ENCODE assay signal across 11 cellular contexts in the genomic region with DNA sequence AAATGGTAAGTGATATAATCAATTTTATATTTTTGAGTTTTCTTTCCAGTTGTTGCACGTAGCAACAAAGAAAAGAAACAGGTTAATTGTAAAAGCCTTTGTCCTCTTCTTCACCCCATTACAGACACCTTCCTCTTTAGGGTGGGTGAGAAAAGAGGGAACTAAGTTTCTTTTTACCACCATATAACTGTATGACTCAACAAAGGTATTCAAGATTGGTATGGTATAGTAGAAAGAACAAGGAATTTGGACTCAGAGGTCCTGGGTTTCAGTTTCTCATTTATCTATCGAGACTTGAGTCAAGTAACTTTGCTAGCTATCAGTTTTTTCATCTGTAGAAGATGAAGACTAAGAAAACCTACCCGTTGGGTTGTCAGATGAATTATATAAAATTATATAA. TPM values are rescaled to one million over a fixed set of nuclear protein-coding genes. Genes with fewer than 3 reads are reported as not detected.
A peak's percentile ranks its signal among the peaks of the same experiment; 100 is the strongest.
DNase-seq lines count a peak whose midpoint lies in the region; ATAC-seq and TF ChIP-seq lines count a peak whose summit lies in the region.
"Had no signal": no experiment of that assay in that cellular context is flagged by ENCODE, and none has a peak within 500 bp of the region (broad histone marks: within the 10 kb centered on the region; RNA-seq: fewer than 3 reads in every experiment).

No MANE protein-coding gene starts in this region.

- no peaks in the 10 kb centered on the region for H3K36me3 Mint-ChIP-seq in activated T-cell treated with anti-CD3 and anti-CD28 coated beads, Interleukin-2, amount 50 U/mL, for 72 hours (ENCODE audit: insufficient read depth in 2 of 2)
- no peaks in the 10 kb centered on the region for H3K36me3 Mint-ChIP-seq in stimulated activated memory B cell treated with anti-CD40 and anti-IgM and Interleukin-4, amounts not matched to agents 10 μg/mL and 1 μg/mL and 100 μg/mL, for 72 hours
- H3K36me3 Mint-ChIP-seq: naive B cell had no signal

- ATAC-seq in activated T-cell treated with anti-CD3 and anti-CD28 coated beads, Interleukin-2, amount 50 U/mL, for 72 hours (replicated peaks in 1 of 2) = peak; percentile 53 to 74
- ATAC-seq in HG02610 (IDR thresholded peaks at IDR 0.05; ENCODE audit: unreplicated experiment) (peak; percentile 67), HG03520 (IDR thresholded peaks at IDR 0.05; ENCODE audit: unreplicated experiment) (peak; percentile 78)
- ATAC-seq in stimulated activated memory B cell treated with anti-CD40 and anti-IgM and Interleukin-4, amounts not matched to agents 10 μg/mL and 1 μg/mL and 100 μg/mL, for 72 hours = peak; percentile 57

- no peak for TF ChIP-seq POLR2A in esophagus muscularis mucosa (IDR thresholded peaks at IDR 0.05; ENCODE audit: low read depth)

- no peak overlapping the region for H3K4me3 ChIP-seq in esophagus muscularis mucosa
- H3K4me3 ChIP-seq: HAP-1 had no signal

- peaks cover 0 to 36% (median 3%) of the 10 kb centered on the region in 4 donors for H3K27me3 ChIP-seq in esophagus muscularis mucosa

- peaks cover 17% of the 10 kb centered on the region for H3K4me1 Mint-ChIP-seq in activated T-cell treated with anti-CD3 and anti-CD28 coated beads, Interleukin-2, amount 50 U/mL, for 72 hours (ENCODE audit: low read depth)
- no peaks in the 10 kb centered on the region for H3K4me1 Mint-ChIP-seq in stimulated activated memory B cell treated with anti-CD40 and anti-IgM and Interleukin-4, amounts not matched to agents 10 μg/mL and 1 μg/mL and 100 μg/mL, for 72 hours
- H3K4me1 Mint-ChIP-seq: naive B cell had no signal

- H3K4me1 ChIP-seq in esophagus muscularis mucosa = peaks cover 2 to 4% (median 2%) of the 10 kb centered on the region in 4 donors

- no peaks in the 10 kb centered on the region for H3K9me3 ChIP-seq in esophagus muscularis mucosa
- H3K9me3 ChIP-seq: HAP-1 had no signal

- intact Hi-C loops in esophagus muscularis mucosa (cut with DNase I) = no loop called here

- TF ChIP-seq EP300 in esophagus muscularis mucosa (IDR thresholded peaks at IDR 0.05) = no peak

- peak overlapping the region in 1 of 2 donors; percentile 50 for H3K4me3 Mint-ChIP-seq in activated T-cell treated with anti-CD3 and anti-CD28 coated beads, Interleukin-2, amount 50 U/mL, for 72 hours
- H3K4me3 Mint-ChIP-seq in stimulated activated memory B cell treated with anti-CD40 and anti-IgM and Interleukin-4, amounts not matched to agents 10 μg/mL and 1 μg/mL and 100 μg/mL, for 72 hours = no peak overlapping the region

- no peak overlapping the region for H3K27ac ChIP-seq in esophagus muscularis mucosa (replicated peaks in 1 of 4)
- H3K27ac ChIP-seq: epithelial cell of prostate had no signal

- DNase-seq in activated T-cell treated with anti-CD3 and anti-CD28 coated beads, Interleukin-2, amount 50 U/mL, for 72 hours = no peak
- DNase-seq in activated T-cell treated with anti-CD3 and anti-CD28 coated beads, Interleukin-2, amount 50 U/mL, for 48 hours = no peak
- no peak for DNase-seq in effector CD4-positive, alpha-beta T cell
- no peak for DNase-seq in esophagus muscularis mucosa (ENCODE audit: extremely low spot score)
- no peak for DNase-seq in SK-N-DZ (ENCODE audit: low spot score)
- DNase-seq: naive B cell had no signal

- H3K36me3 ChIP-seq in esophagus muscularis mucosa = no peaks in the 10 kb centered on the region
- H3K36me3 ChIP-seq: HAP-1 had no signal

- H3K27ac Mint-ChIP-seq in activated T-cell treated with anti-CD3 and anti-CD28 coated beads, Interleukin-2, amount 50 U/mL, for 72 hours = peak overlapping the region; percentile 22
- no peak overlapping the region for H3K27ac Mint-ChIP-seq in stimulated activated memory B cell treated with anti-CD40 and anti-IgM and Interleukin-4, amounts not matched to agents 10 μg/mL and 1 μg/mL and 100 μg/mL, for 72 hours
- H3K27ac Mint-ChIP-seq: naive B cell had no signal

- H3K27me3 Mint-ChIP-seq in activated T-cell treated with anti-CD3 and anti-CD28 coated beads, Interleukin-2, amount 50 U/mL, for 72 hours (ENCODE audit: low read depth) = peaks cover 15% of the 10 kb centered on the region
- H3K27me3 Mint-ChIP-seq in stimulated activated memory B cell treated with anti-CD40 and anti-IgM and Interleukin-4, amounts not matched to agents 10 μg/mL and 1 μg/mL and 100 μg/mL, for 72 hours = peaks cover 21% of the 10 kb centered on the region

- TF ChIP-seq CTCF in esophagus muscularis mucosa (IDR thresholded peaks at IDR 0.05) = no peak

- no peaks in the 10 kb centered on the region for H3K9me3 Mint-ChIP-seq in activated T-cell treated with anti-CD3 and anti-CD28 coated beads, Interleukin-2, amount 50 U/mL, for 72 hours
- H3K9me3 Mint-ChIP-seq in stimulated activated memory B cell treated with anti-CD40 and anti-IgM and Interleukin-4, amounts not matched to agents 10 μg/mL and 1 μg/mL and 100 μg/mL, for 72 hours = no peaks in the 10 kb centered on the region
- H3K9me3 Mint-ChIP-seq: naive B cell had no signal

- WGBS in esophagus muscularis mucosa = 81% methylated on average over 3 of the region's 3 CpGs

RNA-seq across cellular contexts. Expression of gene LEMD3, which starts 5.6 kb away (rescaled TPM):
- 10 to 100 TPM; 20.2 to 27.3 TPM for total RNA-seq in activated T-cell treated with anti-CD3 and anti-CD28 coated beads, Interleukin-2, amount 50 U/mL, for 72 hours
- 10 to 100 TPM; 26.6 to 39.0 (median 29.3) TPM for total RNA-seq in esophagus muscularis mucosa
- polyA plus RNA-seq in SK-N-DZ (2014; cell fraction: cytosol; rRNA removed) = 26.9 and 31.6 TPM in 2 replicates
- 51.7 and 60.1 TPM in 2 replicates for polyA plus RNA-seq in SK-N-DZ (2014; cell fraction: nucleus; rRNA removed)

RNA-seq across cellular contexts. Expression of gene WIF1, which starts 42.6 kb away (rescaled TPM):
- total RNA-seq in activated T-cell treated with anti-CD3 and anti-CD28 coated beads, Interleukin-2, amount 50 U/mL, for 72 hours = under 1 TPM in 1 of 2 donors, not detected in 1; 0.22 TPM
- 1 to 10 TPM in 1 of 4 donors, under 1 TPM in 1, not detected in 2; 0.11 to 1.2 TPM for total RNA-seq in esophagus muscularis mucosa
- polyA plus RNA-seq in SK-N-DZ (2014; cell fraction: cytosol; rRNA removed) = not detected in 2 replicates
- not detected in 2 replicates for polyA plus RNA-seq in SK-N-DZ (2014; cell fraction: nucleus; rRNA removed)
